ENCODE assay signal across 9 cellular contexts in genomic region chrX:135345328-135345645, GRCh38. TPM values are rescaled to one million over a fixed set of nuclear protein-coding genes. Genes with fewer than 3 reads are reported as not detected.
A peak's percentile ranks its signal among the peaks of the same experiment; 100 is the strongest.
DNase-seq lines count a peak whose midpoint lies in the region; ATAC-seq and TF ChIP-seq lines count a peak whose summit lies in the region.
"Had no signal": no experiment of that assay in that cellular context is flagged by ENCODE, and none has a peak within 500 bp of the region (broad histone marks: within the 10 kb centered on the region; RNA-seq: fewer than 3 reads in every experiment).

No MANE protein-coding gene starts in this region.

- DNase-seq in CD4-positive, alpha-beta T cell, result no peak
- no peak for DNase-seq in Jurkat, Clone E6-1 (ENCODE audit: low read depth, low spot score)
- DNase-seq in adipocyte (ENCODE audit: low read depth), result peak; percentile 70
- DNase-seq in smooth muscle cell (lab: John Stamatoyannopoulos, UW; ENCODE audit: unreplicated experiment), result no peak
- DNase-seq in NCI-H1436 (lab: John Stamatoyannopoulos, UW), result no peak
- no peak for DNase-seq in NCI-H446 treated with DMSO at 0.1 percent for 48 hours (lab: John Stamatoyannopoulos, UW)

- H3K27ac Mint-ChIP-seq in CD4-positive, alpha-beta T cell, result peak overlapping the region; percentile 59

- peaks cover 23% of the 10 kb centered on the region for H4K20me1 ChIP-seq in smooth muscle cell (ENCODE audit: low read depth)

- peaks cover 22% of the 10 kb centered on the region for H3K79me2 ChIP-seq in smooth muscle cell (ENCODE audit: low read depth)

- POLR2A ChIA-PET in CD4-positive, alpha-beta T cell (lab: Charles Lee), result no interaction called here

- peaks cover 64% of the 10 kb centered on the region for H3K36me3 Mint-ChIP-seq in CD4-positive, alpha-beta T cell (ENCODE audit: low read depth)

- WGBS in smooth muscle cell (ENCODE audit: low lambda C conversion rate), result 49% methylated on average over 7 of the region's 7 CpGs

- no peaks in the 10 kb centered on the region for H3K9me3 ChIP-seq in CD4-positive, alpha-beta T cell (ENCODE audit: control insufficient read depth, low read length)
- H3K9me3 ChIP-seq in adipocyte (ENCODE audit: control insufficient read depth, low read length) (no peaks in the 10 kb centered on the region), smooth muscle cell (replicated peaks; ENCODE audit: low read depth) (no peaks in the 10 kb centered on the region)

- H3K4me1 ChIP-seq in adipocyte (ENCODE audit: control insufficient read depth, insufficient read depth, low read length) (peaks cover 15% of the 10 kb centered on the region), smooth muscle cell (ENCODE audit: low read depth) (no peaks in the 10 kb centered on the region)

- H3K4me2 ChIP-seq in smooth muscle cell, result peak overlapping the region; percentile 84

- CTCF ChIA-PET in CD4-positive, alpha-beta T cell (lab: Charles Lee), result no interaction called here

- no peak overlapping the region for H3K27ac ChIP-seq in CD4-positive, alpha-beta T cell (ENCODE audit: low read depth, low read length)
- H3K27ac ChIP-seq in smooth muscle cell (ENCODE audit: low read depth), result peak overlapping the region; percentile 43

- TF ChIP-seq CTCF in CD4-positive, alpha-beta T cell (IDR thresholded peaks at IDR 0.05), result no peak
- no peak for TF ChIP-seq CTCF in smooth muscle cell (IDR thresholded peaks at IDR 0.05; ENCODE audit: borderline replicate concordance, insufficient read depth, poor library complexity, severe bottlenecking)

- no peaks in the 10 kb centered on the region for H3K27me3 ChIP-seq in CD4-positive, alpha-beta T cell (ENCODE audit: control insufficient read depth, insufficient read depth, low read length)
- H3K27me3 ChIP-seq in adipocyte (replicated peaks; ENCODE audit: control insufficient read depth, insufficient read depth, low read length) (peaks cover 6% of the 10 kb centered on the region), smooth muscle cell (ENCODE audit: low read depth) (no peaks in the 10 kb centered on the region)

- no peaks in the 10 kb centered on the region for H3K27me3 Mint-ChIP-seq in CD4-positive, alpha-beta T cell

- peaks cover 59% of the 10 kb centered on the region for H3K4me1 Mint-ChIP-seq in CD4-positive, alpha-beta T cell (ENCODE audit: low read depth)

- H3K4me3 ChIP-seq in Jurkat, Clone E6-1 (ENCODE audit: low read length), result peak overlapping the region; percentile 71
- H3K4me3 ChIP-seq in adipocyte (ENCODE audit: low read length) (peak overlapping the region; percentile 90), iPS-11a (ENCODE audit: low read depth, low read length) (peak overlapping the region; percentile 36), smooth muscle cell (peak overlapping the region; percentile 69)

- H3K9me3 Mint-ChIP-seq in CD4-positive, alpha-beta T cell, result no peaks in the 10 kb centered on the region

- H3K9ac ChIP-seq in adipocyte (ENCODE audit: low read length) (peak overlapping the region; percentile 91), smooth muscle cell (ENCODE audit: low read depth) (peak overlapping the region; percentile 58)

- H3F3A ChIP-seq in smooth muscle cell (ENCODE audit: low read depth), result no peaks in the 10 kb centered on the region

- H3K36me3 ChIP-seq in adipocyte (ENCODE audit: control insufficient read depth, insufficient read depth, low read length, severe bottlenecking), result peaks cover 25% of the 10 kb centered on the region
- H3K36me3 ChIP-seq in smooth muscle cell (ENCODE audit: low read depth), result no peaks in the 10 kb centered on the region

- no peak for ATAC-seq in CD4-positive, alpha-beta T cell (ENCODE audit: poor library complexity)
- ATAC-seq in GM18498 (IDR thresholded peaks at IDR 0.05; ENCODE audit: unreplicated experiment), result no peak

- peak overlapping the region; percentile 74 for H2AFZ ChIP-seq in smooth muscle cell (ENCODE audit: low read depth)

- H3K4me3 Mint-ChIP-seq in CD4-positive, alpha-beta T cell, result peak overlapping the region; percentile 79

- intact Hi-C loops in CD4-positive, alpha-beta T cell (cut with DNase I, micrococcal nuclease), result no loop called here

RNA-seq across cellular contexts. Expression of gene ZNF449, which starts 0.7 kb away (rescaled TPM):
- 1 to 10 TPM; 1.4 to 1.6 TPM for total RNA-seq in CD4-positive, alpha-beta T cell
- polyA plus RNA-seq in Jurkat, Clone E6-1 (2012; ENCODE audit: insufficient read depth, insufficient read length), result 4.1 TPM
- 7.5 and 12.4 TPM in 2 replicates for total RNA-seq in smooth muscle cell
- 3.9 and 5.3 TPM in 2 replicates for polyA plus RNA-seq in smooth muscle cell

RNA-seq across cellular contexts. Expression of gene ZNF75D, which starts 1.4 kb away (rescaled TPM):
- 1 to 10 TPM; 5.8 to 6.3 TPM for total RNA-seq in CD4-positive, alpha-beta T cell
- polyA plus RNA-seq in Jurkat, Clone E6-1 (2012; ENCODE audit: insufficient read depth, insufficient read length), result 2.0 TPM
- total RNA-seq in smooth muscle cell, result 7.9 and 8.2 TPM in 2 replicates
- polyA plus RNA-seq in smooth muscle cell, result 3.1 and 4.4 TPM in 2 replicates

RNA-seq across cellular contexts. Expression of gene ETDC, which starts 36.0 kb away (rescaled TPM):
- total RNA-seq in CD4-positive, alpha-beta T cell, result not detected
- not detected for polyA plus RNA-seq in Jurkat, Clone E6-1 (2012; ENCODE audit: insufficient read depth, insufficient read length)
- not detected in 2 replicates for total RNA-seq in smooth muscle cell
- polyA plus RNA-seq in smooth muscle cell, result not detected in 2 replicates
- total RNA-seq: NCI-H460 had no signal

Comparison
In these comparisons a context has a peak if more than half of its experiments do, and no peak if none do; other contexts are left out.
1. H3K4me3 ChIP-seq: peak in every context shown above with its lines; median percentile 90 in adipocyte; 71 in Jurkat, Clone E6-1; 69 in smooth muscle cell; 36 in iPS-11a.